In genomic region chr12:55925870-55926737, GRCh38 we compare ENCODE assay signal across 8 cellular contexts. TPM values are rescaled to one million over a fixed set of nuclear protein-coding genes. Genes with fewer than 3 reads are reported as not detected.
A peak's percentile ranks its signal among the peaks of the same experiment; 100 is the strongest.
DNase-seq lines count a peak whose midpoint lies in the region; ATAC-seq and TF ChIP-seq lines count a peak whose summit lies in the region.

No MANE protein-coding gene starts in this region.

- H3K27ac Mint-ChIP-seq in activated naive CD8-positive, alpha-beta T cell treated with anti-CD3 and anti-CD28 coated beads, Interleukin-2, amount 10 ng/mL, durations not matched to agents 7 days and 5 days, result peak overlapping the region; percentile 98

- peak overlapping the region; percentile 93 to 96 (median 95) for H3K27ac ChIP-seq in thyroid gland

- H3K36me3 ChIP-seq in kidney epithelial cell (ENCODE audit: control insufficient read depth, insufficient read depth, low read length) (no peaks in the 10 kb centered on the region), thyroid gland (peaks cover 0 to 3% of the 10 kb centered on the region in 2 donors)

- no peak for TF ChIP-seq POLR2A in thyroid gland (IDR thresholded peaks at IDR 0.05)

- DNase-seq in Ammon's horn (ENCODE audit: low spot score) (peak; percentile 12), kidney epithelial cell (ENCODE audit: low read depth) (no peak), thyroid gland (no peak), HuH-7.5 (ENCODE audit: low spot score) (no peak), iPS-NIHi11 (ENCODE audit: low spot score) (no peak)
- no peak for DNase-seq in activated naive CD8-positive, alpha-beta T cell treated with anti-CD3 and anti-CD28 coated beads, Interleukin-2, amount 10 ng/mL, durations not matched to agents 7 days and 5 days

- H3K4me1 ChIP-seq in thyroid gland, result peaks cover 4 to 31% of the 10 kb centered on the region in 2 donors

- H3K9me3 Mint-ChIP-seq in activated naive CD8-positive, alpha-beta T cell treated with anti-CD3 and anti-CD28 coated beads, Interleukin-2, amount 10 ng/mL, durations not matched to agents 7 days and 5 days, result no peaks in the 10 kb centered on the region

- H3K27me3 ChIP-seq in kidney epithelial cell (ENCODE audit: control insufficient read depth, insufficient read depth, low read length), result no peaks in the 10 kb centered on the region
- H3K27me3 ChIP-seq in thyroid gland, result no peaks in the 10 kb centered on the region

- no peaks in the 10 kb centered on the region for H3K27me3 Mint-ChIP-seq in activated naive CD8-positive, alpha-beta T cell treated with anti-CD3 and anti-CD28 coated beads, Interleukin-2, amount 10 ng/mL, durations not matched to agents 7 days and 5 days

- WGBS in thyroid gland, 2 donors, result 12 to 13% methylated on average over 10 of the region's 10 CpGs

- peak; percentile 1 for ATAC-seq in HG02840 (IDR thresholded peaks at IDR 0.05; ENCODE audit: low FRiP score, unreplicated experiment)
- ATAC-seq in activated naive CD8-positive, alpha-beta T cell treated with anti-CD3 and anti-CD28 coated beads, Interleukin-2, amount 10 ng/mL, durations not matched to agents 7 days and 5 days (ENCODE audit: low read depth), result no peak
- ATAC-seq in HG02623 (IDR thresholded peaks at IDR 0.05; ENCODE audit: unreplicated experiment), result no peak

- H3K4me1 Mint-ChIP-seq in activated naive CD8-positive, alpha-beta T cell treated with anti-CD3 and anti-CD28 coated beads, Interleukin-2, amount 10 ng/mL, durations not matched to agents 7 days and 5 days, result peaks cover 50% of the 10 kb centered on the region

- POLR2A ChIA-PET in activated naive CD8-positive, alpha-beta T cell treated with anti-CD3 and anti-CD28 coated beads, Interleukin-2, amount 10 ng/mL, durations not matched to agents 7 days and 5 days (lab: Charles Lee), result interaction anchor here (0.6 to 7.4 kb wide), 16 partner anchors 9 to 196 kb away, joined by 3 to 77 read pairs (median 11); partner anchors contain the start of genes DNAJC14, ORMDL2, RAB5B and SARNP

- peaks cover 27% of the 10 kb centered on the region for H3K36me3 Mint-ChIP-seq in activated naive CD8-positive, alpha-beta T cell treated with anti-CD3 and anti-CD28 coated beads, Interleukin-2, amount 10 ng/mL, durations not matched to agents 7 days and 5 days

- peak overlapping the region; percentile 98 for H3K4me3 Mint-ChIP-seq in activated naive CD8-positive, alpha-beta T cell treated with anti-CD3 and anti-CD28 coated beads, Interleukin-2, amount 10 ng/mL, durations not matched to agents 7 days and 5 days

- TF ChIP-seq CTCF in kidney epithelial cell (IDR thresholded peaks at IDR 0.05; ENCODE audit: insufficient read depth, low read length, poor library complexity, severe bottlenecking) (no peak), thyroid gland (IDR thresholded peaks at IDR 0.05) (no peak)

- no peaks in the 10 kb centered on the region for H3K9me3 ChIP-seq in thyroid gland

- intact Hi-C loops in thyroid gland (cut with DNase I), result no loop called here

- H3K4me3 ChIP-seq in kidney epithelial cell (ENCODE audit: low read depth, low read length) (peak overlapping the region; percentile 86), thyroid gland (replicated peaks in 1 of 3) (peak overlapping the region; percentile 31 to 85 (median 69))

RNA-seq across cellular contexts. Expression of gene PYM1, which starts 1.6 kb away (rescaled TPM):
- 10 to 100 TPM; 48.3 to 48.7 TPM for total RNA-seq in activated naive CD8-positive, alpha-beta T cell treated with anti-CD3 and anti-CD28 coated beads, Interleukin-2, amount 10 ng/mL, durations not matched to agents 7 days and 5 days
- total RNA-seq in kidney epithelial cell (43.5 and 47.6 TPM in 2 replicates), thyroid gland (10 to 100 TPM; 28.6 to 48.2 (median 43.7) TPM)

RNA-seq across cellular contexts. Expression of gene DGKA, which starts 4.9 kb away (rescaled TPM):
- total RNA-seq in activated naive CD8-positive, alpha-beta T cell treated with anti-CD3 and anti-CD28 coated beads, Interleukin-2, amount 10 ng/mL, durations not matched to agents 7 days and 5 days, result 100 to 1,000 TPM; 783 to 790 TPM
- total RNA-seq in kidney epithelial cell (59.4 and 60.9 TPM in 2 replicates), thyroid gland (10 to 100 TPM; 20.6 to 55.9 (median 28.7) TPM)

RNA-seq across cellular contexts. Expression of gene PMEL, which starts 39.7 kb away (rescaled TPM):
- total RNA-seq in activated naive CD8-positive, alpha-beta T cell treated with anti-CD3 and anti-CD28 coated beads, Interleukin-2, amount 10 ng/mL, durations not matched to agents 7 days and 5 days, result under 1 TPM in 1 of 2 experiments, not detected in 1; 0.42 TPM
- total RNA-seq in kidney epithelial cell (0.96 and 1.1 TPM in 2 replicates), thyroid gland (1 to 10 TPM; 1.7 to 5.8 (median 3.0) TPM)

RNA-seq across cellular contexts. Expression of gene CDK2, which starts 40.5 kb away (rescaled TPM):
- total RNA-seq in activated naive CD8-positive, alpha-beta T cell treated with anti-CD3 and anti-CD28 coated beads, Interleukin-2, amount 10 ng/mL, durations not matched to agents 7 days and 5 days, result 100 to 1,000 TPM; 117 to 125 TPM
- total RNA-seq in kidney epithelial cell, result 21.4 and 23.2 TPM in 2 replicates
- total RNA-seq in thyroid gland, result 10 to 100 TPM; 13.9 to 17.2 (median 15.8) TPM

RNA-seq across cellular contexts. Expression of gene RAB5B, which starts 47.8 kb away (rescaled TPM):
- 10 to 100 TPM; 69.7 to 72.4 TPM for total RNA-seq in activated naive CD8-positive, alpha-beta T cell treated with anti-CD3 and anti-CD28 coated beads, Interleukin-2, amount 10 ng/mL, durations not matched to agents 7 days and 5 days
- total RNA-seq in kidney epithelial cell, result 78.2 and 81.0 TPM in 2 replicates
- 100 to 1,000 TPM; 104 to 119 (median 107) TPM for total RNA-seq in thyroid gland

Comparison
In these comparisons a context has a peak if more than half of its experiments do, and no peak if none do; other contexts are left out.
1. RNA of gene DGKA, which starts 4.9 kb away (total RNA-seq): 783 to 790 TPM in activated naive CD8-positive, alpha-beta T cell treated with anti-CD3 and anti-CD28 coated beads, Interleukin-2, amount 10 ng/mL, durations not matched to agents 7 days and 5 days; 59.4 to 60.9 TPM in kidney epithelial cell and 20.6 to 55.9 TPM in thyroid gland; every median in the first group is over 10 times any median in the second.